8 cellular contexts compared by ENCODE assay signal in genomic region chr16:68085259-68086071, GRCh38. TPM values are rescaled to one million over a fixed set of nuclear protein-coding genes. Genes with fewer than 3 reads are reported as not detected.
DNase-seq lines count a peak whose midpoint lies in the region; ATAC-seq and TF ChIP-seq lines count a peak whose summit lies in the region.

Gene NFATC3 (plus strand): TSS chr16:68085370. CDS start chr16:68085682, 312 bp downstream.

- in situ Hi-C loops in ACHN (cut with HindIII; ENCODE audit: low pct_ligation_motif_present, low pct_unique_long_range_greater_than_20kb, low sequenced_read_pairs): loop anchor here (25.0 kb wide), 1 partner anchor 252 kb away; no protein-coding TSS in a partner anchor

- peak within 1 kb of the TSS; percentile 92 for H3K4me3 Mint-ChIP-seq in activated CD4-positive, alpha-beta T cell treated with anti-CD3 and anti-CD28 coated beads, Interleukin-2, amount 10 ng/mL, durations not matched to agents 24 days and 14 days

- H3K36me3 Mint-ChIP-seq in activated CD4-positive, alpha-beta T cell treated with anti-CD3 and anti-CD28 coated beads, Interleukin-2, amount 10 ng/mL, durations not matched to agents 24 days and 14 days (ENCODE audit: low read depth): peaks cover 25% of the 10 kb centered on the region

- peaks cover 58% of the 10 kb centered on the region for H3K4me1 Mint-ChIP-seq in activated CD4-positive, alpha-beta T cell treated with anti-CD3 and anti-CD28 coated beads, Interleukin-2, amount 10 ng/mL, durations not matched to agents 24 days and 14 days

- intact Hi-C loops in activated CD4-positive, alpha-beta T cell treated with anti-CD3 and anti-CD28 coated beads, Interleukin-2, amount 10 ng/mL, durations not matched to agents 24 days and 14 days (cut with micrococcal nuclease): loop anchor here (1.0 kb wide), 3 partner anchors 8 to 279 kb away; partner anchors contain the start of genes NUTF2, RANBP10 and TSNAXIP1

- peak; percentile 98 for DNase-seq in ACHN
- DNase-seq in NCI-H345 treated with DMSO at 0.1 percent for 48 hours (lab: John Stamatoyannopoulos, UW; ENCODE audit: unreplicated experiment): peak; percentile 73
- DNase-seq in activated CD4-positive, alpha-beta T cell treated with anti-CD3 and anti-CD28 coated beads, Interleukin-2, amount 10 ng/mL, durations not matched to agents 24 days and 14 days: peak; percentile 99
- no peak for DNase-seq in coronary artery (ENCODE audit: low spot score)
- DNase-seq in left lobe of liver (ENCODE audit: low spot score): peak; percentile 99
- peak; percentile 99 for DNase-seq in stimulated activated CD4-positive, alpha-beta T cell treated with anti-CD3 and anti-CD28 coated beads, Interleukin-2, amount 100 ng/mL, for 24 hours

- peak within 1 kb of the TSS; percentile 76 for H3K4me3 ChIP-seq in coronary artery

- no peaks in the 10 kb centered on the region for H3K9me3 Mint-ChIP-seq in activated CD4-positive, alpha-beta T cell treated with anti-CD3 and anti-CD28 coated beads, Interleukin-2, amount 10 ng/mL, durations not matched to agents 24 days and 14 days

- peak within 1 kb of the TSS; percentile 98 to 100 for H3K27ac ChIP-seq in coronary artery

- no peaks in the 10 kb centered on the region for H3K27me3 Mint-ChIP-seq in activated CD4-positive, alpha-beta T cell treated with anti-CD3 and anti-CD28 coated beads, Interleukin-2, amount 10 ng/mL, durations not matched to agents 24 days and 14 days

- peak within 1 kb of the TSS; percentile 97 for H3K27ac Mint-ChIP-seq in activated CD4-positive, alpha-beta T cell treated with anti-CD3 and anti-CD28 coated beads, Interleukin-2, amount 10 ng/mL, durations not matched to agents 24 days and 14 days

- TF ChIP-seq CTCF in coronary artery (IDR thresholded peaks at IDR 0.05): no peak

- ATAC-seq in GM18858 (IDR thresholded peaks at IDR 0.05; ENCODE audit: unreplicated experiment): peak; percentile 21
- peak; percentile 43 for ATAC-seq in HG03064 (IDR thresholded peaks at IDR 0.05; ENCODE audit: low read depth, unreplicated experiment)
- peak; percentile 83 for ATAC-seq in left lobe of liver

RNA-seq across cellular contexts. Expression of gene NFATC3, which starts in this region (rescaled TPM):
- total RNA-seq in activated CD4-positive, alpha-beta T cell treated with anti-CD3 and anti-CD28 coated beads, Interleukin-2, amount 10 ng/mL, durations not matched to agents 24 days and 14 days: 143 and 146 TPM in 2 replicates
- 27.6 TPM for total RNA-seq in left lobe of liver

Comparison
In these comparisons a context has a peak if more than half of its experiments do, and no peak if none do; other contexts are left out.
1. ATAC-seq: peak in every context shown above with its lines; median percentile 83 in left lobe of liver; 43 in HG03064; 21 in GM18858.